ENCODE assay signal across 17 cellular contexts in the genomic region with DNA sequence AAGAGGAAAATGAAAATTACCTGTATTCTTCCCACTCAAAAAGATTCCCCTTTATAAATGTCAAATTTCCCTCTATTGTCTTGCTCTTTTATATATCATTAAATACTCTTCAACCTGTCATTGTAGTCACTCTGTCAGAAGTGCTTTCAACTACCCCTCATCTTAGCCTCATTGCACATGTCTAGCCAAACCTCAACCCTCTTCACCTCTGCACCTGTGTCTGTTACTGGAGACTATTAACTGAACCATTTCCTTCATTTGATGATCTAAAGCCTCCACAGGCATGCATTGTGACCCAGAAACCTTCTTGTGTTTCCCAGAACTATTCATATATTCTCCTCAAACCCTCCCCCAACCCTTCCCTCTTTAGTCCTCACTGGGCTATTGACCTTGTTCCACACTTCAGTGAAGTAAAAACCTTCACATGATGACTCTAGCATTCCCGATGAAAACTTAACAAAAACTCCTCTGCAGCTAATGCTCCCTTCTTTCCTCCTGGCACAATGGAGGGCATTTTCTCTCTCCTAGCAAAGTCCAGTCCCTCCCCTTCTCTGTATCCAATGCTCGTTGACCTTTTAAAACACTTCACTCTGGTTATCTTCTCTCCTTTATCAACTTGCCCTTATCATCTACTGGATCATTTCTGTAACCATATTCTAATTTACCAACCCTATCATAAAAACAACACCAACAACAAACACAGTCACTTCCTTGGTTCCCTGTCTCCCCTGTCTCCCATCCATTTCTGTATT.
A peak's percentile ranks its signal among the peaks of the same experiment; 100 is the strongest.
DNase-seq lines count a peak whose midpoint lies in the region; ATAC-seq lines count a peak whose summit lies in the region.
"Had no signal": no experiment of that assay in that cellular context is flagged by ENCODE, and none has a peak within 500 bp of the region (broad histone marks: within the 10 kb centered on the region; RNA-seq: fewer than 3 reads in every experiment).

No MANE protein-coding gene starts in this region.

- ATAC-seq in GM18858 (IDR thresholded peaks at IDR 0.05; ENCODE audit: unreplicated experiment): no peak

- DNase-seq in NCI-H2107 treated with DMSO at 0.1 percent for 48 hours (lab: John Stamatoyannopoulos, UW; ENCODE audit: unreplicated experiment) (peak; percentile 68), NCI-H2107 (lab: John Stamatoyannopoulos, UW) (no peak), NCI-H2196 treated with DMSO at 0.1 percent for 48 hours (lab: John Stamatoyannopoulos, UW; ENCODE audit: unreplicated experiment) (peak; percentile 8), kidney glomerular epithelial cell (lab: John Stamatoyannopoulos, UW) (peak; percentile 7), renal cortical epithelial cell (ENCODE audit: low read depth) (peak; percentile 77), H7 (no peak), RPMI8226 (no peak)
- DNase-seq: Calu3; CD4-positive, alpha-beta memory T cell; HFFc6; KG1; NCI-H1048; NCI-H2171 treated with DMSO at 0.1 percent for 48 hours; NCI-H526; NK-92 treated with Interleukin-12 subunit alpha and Interleukin-12 subunit beta, amount 100 ng/mL, for 24 hours; SHP77 treated with DMSO at 0.1 percent for 48 hours had no signal

- H3K36me3 ChIP-seq in H7 (replicated peaks; ENCODE audit: control insufficient read depth, insufficient read depth, low read length): no peaks in the 10 kb centered on the region

- no peak overlapping the region for H3K4me3 ChIP-seq in H7 (ENCODE audit: insufficient read depth, low read depth, low read length)

- H3K27me3 ChIP-seq in H7 (ENCODE audit: control insufficient read depth, insufficient read depth, low read length): no peaks in the 10 kb centered on the region

Comparison
In these comparisons a context has a peak if more than half of its experiments do, and no peak if none do; other contexts are left out.
1. DNase-seq: peak in NCI-H2107 treated with DMSO at 0.1 percent for 48 hours (single experiment), NCI-H2196 treated with DMSO at 0.1 percent for 48 hours (single experiment), kidney glomerular epithelial cell (single experiment) and renal cortical epithelial cell (single experiment); none in NCI-H2107 (single experiment), H7 (single experiment) and RPMI8226 (single experiment).